8 cellular contexts compared by ENCODE assay signal in genomic region chr7:151085329-151085690, GRCh38. TPM values are rescaled to one million over a fixed set of nuclear protein-coding genes. Genes with fewer than 3 reads are reported as not detected.
DNase-seq lines count a peak whose midpoint lies in the region; ATAC-seq, FAIRE-seq and TF ChIP-seq lines count a peak whose summit lies in the region.

No MANE protein-coding gene starts in this region.

- ATAC-seq in CD8-positive, alpha-beta T cell, result no peak
- no peak for ATAC-seq in pancreas
- no peak for ATAC-seq in omental fat pad (ENCODE audit: low FRiP score)

- H3K4me1 ChIP-seq in CD8-positive, alpha-beta T cell (ENCODE audit: insufficient read depth, low read length), result peaks cover 60% of the 10 kb centered on the region
- H3K4me1 ChIP-seq in PC-9 (replicated peaks; ENCODE audit: insufficient read depth) (peaks cover 47% of the 10 kb centered on the region), endothelial cell of umbilical vein (ENCODE audit: control insufficient read depth, extremely low read depth, insufficient read depth, low read length) (peaks cover 56% of the 10 kb centered on the region), pancreas (peaks cover 23 to 43% (median 26%) of the 10 kb centered on the region in 3 donors)

- peak overlapping the region; percentile 96 for H3K4me2 ChIP-seq in PC-9
- H3K4me2 ChIP-seq in endothelial cell of umbilical vein (ENCODE audit: insufficient read depth, low read length), result peak overlapping the region; percentile 64

- H3K4me3 ChIP-seq in CD8-positive, alpha-beta T cell (ENCODE audit: low read depth, low read length), result no peak overlapping the region
- H3K4me3 ChIP-seq in PC-9, result peak overlapping the region; percentile 72; the same call in 1 of the 2 replicates
- H3K4me3 ChIP-seq in endothelial cell of umbilical vein (replicated peaks in 1 of 3; ENCODE audit: insufficient read depth in 1 of 3, low read depth in 1 of 3, low read length in 3 of 3), result no peak overlapping the region
- peak overlapping the region in 1 of 4 donors; percentile 46 for H3K4me3 ChIP-seq in pancreas

- H3K36me3 ChIP-seq in CD8-positive, alpha-beta T cell (ENCODE audit: insufficient read depth, low read length), result no peaks in the 10 kb centered on the region
- H3K36me3 ChIP-seq in PC-9 (ENCODE audit: low read depth) (no peaks in the 10 kb centered on the region), endothelial cell of umbilical vein (ENCODE audit: control insufficient read depth in 2 of 2, extremely low read depth in 1 of 2, insufficient read depth in 2 of 2, low read length in 2 of 2) (no peaks in the 10 kb centered on the region), pancreas (no peaks in the 10 kb centered on the region)

- WGBS in pancreas, 2 donors, result 18 to 31% methylated on average over 5 of the region's 5 CpGs

- dilution Hi-C loops in endothelial cell of umbilical vein (cut with MboI; ENCODE audit: extremely low pct_ligation_motif_present, low sequenced_read_pairs), result no loop called here

- peaks cover 46% of the 10 kb centered on the region for H3K4me1 Mint-ChIP-seq in CD8-positive, alpha-beta T cell (ENCODE audit: low read depth)

- no peaks in the 10 kb centered on the region for H3K27me3 ChIP-seq in CD8-positive, alpha-beta T cell (ENCODE audit: insufficient read depth, low read length)
- H3K27me3 ChIP-seq in PC-9 (ENCODE audit: insufficient read depth, low read depth) (no peaks in the 10 kb centered on the region), endothelial cell of umbilical vein (ENCODE audit: control insufficient read depth in 2 of 2, insufficient read depth in 2 of 2, low read length in 2 of 2) (no peaks in the 10 kb centered on the region), pancreas (no peaks in the 10 kb centered on the region)

- DNase-seq in CD8-positive, alpha-beta T cell, result no peak
- DNase-seq in PC-9 (no peak), endothelial cell of umbilical vein (ENCODE audit: low read depth, low spot score) (peak; percentile 19), pancreas (peak in 4 of 6 donors; percentile 21 to 61 (median 48)), omental fat pad (ENCODE audit: low spot score) (no peak), dermis blood vessel endothelial cell (no peak), GM13977 (ENCODE audit: low spot score) (no peak), GM19240 (ENCODE audit: insufficient read length, low spot score) (no peak)

- H3K36me3 Mint-ChIP-seq in CD8-positive, alpha-beta T cell, result peaks cover 6% of the 10 kb centered on the region

- FAIRE-seq in endothelial cell of umbilical vein (lab: Jason Lieb, UNC) (peak; percentile 4), pancreas (lab: Jason Lieb, UNC) (no peak)

- intact Hi-C loops in CD8-positive, alpha-beta T cell (cut with DNase I, micrococcal nuclease), result loop anchor here (10.0 kb wide), 3 partner anchors 111 to 1371 kb away; partner anchors contain the start of genes KCNH2 (in 1 of the 2) and ZNF467 (in 1 of the 2)
- intact Hi-C loops in PC-9 (cut with micrococcal nuclease; ENCODE audit: unreplicated experiment), result loop anchor here (10.0 kb wide), 1 partner anchor 111 kb away; the partner anchor contains the start of gene KCNH2
- intact Hi-C loops in endothelial cell of umbilical vein (cut with micrococcal nuclease), result no loop called here
- intact Hi-C loops in pancreas (cut with DNase I), result no loop called here

- no peak overlapping the region for H3K27ac ChIP-seq in CD8-positive, alpha-beta T cell (ENCODE audit: low read depth, low read length)
- H3K27ac ChIP-seq in PC-9, result no peak overlapping the region
- H3K27ac ChIP-seq in endothelial cell of umbilical vein (ENCODE audit: insufficient read depth, low read depth, low read length), result no peak overlapping the region
- H3K27ac ChIP-seq in pancreas, result peak overlapping the region; percentile 70 to 93 (median 80)

- H3K9me1 ChIP-seq in endothelial cell of umbilical vein (replicated peaks; ENCODE audit: control insufficient read depth, extremely low read depth, insufficient read depth, low read length), result no peaks in the 10 kb centered on the region

- TF ChIP-seq POLR2A in endothelial cell of umbilical vein (IDR thresholded peaks at IDR 0.05; ENCODE audit: low read depth, low read length), result no peak

- H3K79me2 ChIP-seq in PC-9 (ENCODE audit: low read depth) (peaks cover 54% of the 10 kb centered on the region), endothelial cell of umbilical vein (ENCODE audit: control insufficient read depth, insufficient read depth, low read length) (peaks cover 42% of the 10 kb centered on the region)

- no peaks in the 10 kb centered on the region for H3K9me3 Mint-ChIP-seq in CD8-positive, alpha-beta T cell

- in situ Hi-C loops in GM13977 (cut with MboI; ENCODE audit: low pct_unique_long_range_greater_than_20kb, low sequenced_read_pairs, unreplicated experiment), result no loop called here

- no peak for TF ChIP-seq CTCF in CD8-positive, alpha-beta T cell (IDR thresholded peaks at IDR 0.05)
- no peak for TF ChIP-seq CTCF in PC-9 (conservative IDR thresholded peaks at IDR 0.05)
- TF ChIP-seq CTCF in endothelial cell of umbilical vein (IDR thresholded peaks at IDR 0.05; ENCODE audit: extremely low read depth in 1 of 2, insufficient read depth in 1 of 2, low read depth in 1 of 2, low read length in 2 of 2), result no peak
- TF ChIP-seq CTCF in pancreas (IDR thresholded peaks at IDR 0.05), result no peak
- no peak for TF ChIP-seq CTCF in omental fat pad (IDR thresholded peaks at IDR 0.05)
- TF ChIP-seq CTCF in GM13977 (IDR thresholded peaks at IDR 0.05; ENCODE audit: extremely low read depth, insufficient read depth, missing control alignments), result no peak

- H2AFZ ChIP-seq in PC-9 (peak overlapping the region; percentile 91), endothelial cell of umbilical vein (ENCODE audit: low read depth, low read length) (no peak overlapping the region)

- CTCF ChIA-PET in CD8-positive, alpha-beta T cell (lab: Charles Lee), result interaction anchor here (0.9 to 2.8 kb wide), 5 partner anchors 13 to 159 kb away, joined by 3 to 11 read pairs (median 4); no protein-coding TSS in a partner anchor
- CTCF ChIA-PET in PC-9 (lab: Charles Lee) (interaction anchor here (0.6 to 0.7 kb wide), 3 partner anchors 23 to 513 kb away, joined by 3 read pairs; no protein-coding TSS in a partner anchor), endothelial cell of umbilical vein (lab: Charles Lee) (interaction anchor here (1.0 to 2.5 kb wide), 9 partner anchors 9 to 99 kb away, joined by 3 to 16 read pairs (median 4); partner anchors contain the start of gene ABCB8)

- H3K27me3 Mint-ChIP-seq in CD8-positive, alpha-beta T cell (ENCODE audit: low read depth), result peaks cover 21% of the 10 kb centered on the region

- H3F3A ChIP-seq in PC-9 (ENCODE audit: insufficient read depth, low read depth), result peaks cover 35% of the 10 kb centered on the region; the same call in 1 of the 2 replicates

- no TSS peak for BruUV-seq in PC-9 (replicated peaks; lab: Mats Ljungman, UMichigan)
- no TSS peak for BruUV-seq in endothelial cell of umbilical vein (replicated peaks; lab: Mats Ljungman, UMichigan)

- H3K9ac ChIP-seq in endothelial cell of umbilical vein (replicated peaks; ENCODE audit: extremely low read depth, insufficient read depth, low read length), result no peak overlapping the region

- peaks cover 25% of the 10 kb centered on the region for H4K20me1 ChIP-seq in PC-9 (ENCODE audit: insufficient read depth)
- no peaks in the 10 kb centered on the region for H4K20me1 ChIP-seq in endothelial cell of umbilical vein (replicated peaks; ENCODE audit: control insufficient read depth, extremely low read depth, insufficient read depth, low read length)

- H3K9me3 ChIP-seq in CD8-positive, alpha-beta T cell (ENCODE audit: low read length), result no peaks in the 10 kb centered on the region
- H3K9me3 ChIP-seq in PC-9 (ENCODE audit: insufficient read depth, low read depth), result no peaks in the 10 kb centered on the region
- H3K9me3 ChIP-seq in endothelial cell of umbilical vein (replicated peaks; ENCODE audit: control insufficient read depth, insufficient read depth, low read length), result no peaks in the 10 kb centered on the region
- H3K9me3 ChIP-seq in pancreas, result no peaks in the 10 kb centered on the region

- POLR2A ChIA-PET in CD8-positive, alpha-beta T cell (lab: Charles Lee), result interaction anchor here (0.9 kb wide), 1 partner anchor 10 kb away, joined by 3 read pairs; no protein-coding TSS in a partner anchor
- POLR2A ChIA-PET in PC-9 (lab: Charles Lee; ENCODE audit: unreplicated experiment), result interaction anchor here (0.6 to 0.7 kb wide), 3 partner anchors 9 to 52 kb away, joined by 3 to 8 read pairs (median 5); no protein-coding TSS in a partner anchor
- POLR2A ChIA-PET in endothelial cell of umbilical vein (lab: Charles Lee), result interaction anchor here (1.0 kb wide), 1 partner anchor 24 kb away, joined by 4 read pairs; no protein-coding TSS in a partner anchor

- peak overlapping the region; percentile 73 for H3K27ac Mint-ChIP-seq in CD8-positive, alpha-beta T cell

- H3K9me2 ChIP-seq in PC-9 (ENCODE audit: insufficient read depth), result no peaks in the 10 kb centered on the region

- peak overlapping the region; percentile 72 for H3K4me3 Mint-ChIP-seq in CD8-positive, alpha-beta T cell

RNA-seq across cellular contexts. Expression of gene AGAP3, which starts 1.0 kb away (rescaled TPM):
- 10 to 100 TPM; 35.0 to 36.6 TPM for total RNA-seq in CD8-positive, alpha-beta T cell
- total RNA-seq in PC-9 (2021) (103 TPM in 2 replicates), endothelial cell of umbilical vein (171 and 173 TPM in 2 replicates), pancreas (10 to 100 TPM; 41.5 to 81.0 (median 54.7) TPM), omental fat pad (10 to 100 TPM; 34.6 to 53.0 (median 47.9) TPM), dermis blood vessel endothelial cell (94.9 and 142 TPM in 2 replicates)
- polyA plus RNA-seq in endothelial cell of umbilical vein (174 and 240 TPM in 2 replicates), pancreas (10 to 100 TPM; 89.8 to 93.9 TPM)
- polyA plus RNA-seq in endothelial cell of umbilical vein (2011; cell fraction: cytosol; rRNA removed), result 115 and 124 TPM in 2 replicates
- polyA plus RNA-seq in endothelial cell of umbilical vein (2011; cell fraction: nucleus; rRNA removed), result 359 and 433 TPM in 2 replicates
- polyA plus RNA-seq in endothelial cell of umbilical vein (2012), result 83.5 and 83.8 TPM in 2 replicates
- 76.5 and 98.2 TPM in 2 replicates for polyA minus RNA-seq in endothelial cell of umbilical vein
- polyA minus RNA-seq in endothelial cell of umbilical vein (2011; cell fraction: cytosol; rRNA and poly(A)+ RNA removed), result 54.3 TPM
- polyA minus RNA-seq in endothelial cell of umbilical vein (2011; cell fraction: nucleus; rRNA and poly(A)+ RNA removed), result 98.8 and 152 TPM in 2 replicates

RNA-seq across cellular contexts. Expression of gene TMUB1, which starts 2.0 kb away (rescaled TPM):
- 10 to 100 TPM; 42.3 to 44.6 TPM for total RNA-seq in CD8-positive, alpha-beta T cell
- total RNA-seq in PC-9 (2021), result 87.8 and 99.3 TPM in 2 replicates
- 36.7 and 41.3 TPM in 2 replicates for total RNA-seq in endothelial cell of umbilical vein
- polyA plus RNA-seq in endothelial cell of umbilical vein, result 45.3 and 66.0 TPM in 2 replicates
- polyA plus RNA-seq in endothelial cell of umbilical vein (2011; cell fraction: cytosol; rRNA removed), result 22.1 and 32.3 TPM in 2 replicates
- 20.0 and 21.2 TPM in 2 replicates for polyA plus RNA-seq in endothelial cell of umbilical vein (2011; cell fraction: nucleus; rRNA removed)
- polyA plus RNA-seq in endothelial cell of umbilical vein (2012), result 19.6 and 25.4 TPM in 2 replicates
- polyA minus RNA-seq in endothelial cell of umbilical vein, result 6.5 and 13.0 TPM in 2 replicates
- polyA minus RNA-seq in endothelial cell of umbilical vein (2011; cell fraction: cytosol; rRNA and poly(A)+ RNA removed), result 17.2 TPM
- 5.0 and 9.3 TPM in 2 replicates for polyA minus RNA-seq in endothelial cell of umbilical vein (2011; cell fraction: nucleus; rRNA and poly(A)+ RNA removed)
- 10 to 100 TPM; 34.5 to 49.8 (median 39.3) TPM for total RNA-seq in pancreas
- 100 to 1,000 TPM in 1 of 2 donors, 10 to 100 TPM in 1; 52.8 to 103 TPM for polyA plus RNA-seq in pancreas
- total RNA-seq in omental fat pad, result 10 to 100 TPM; 23.5 to 38.5 (median 26.9) TPM
- 28.4 and 35.6 TPM in 2 replicates for total RNA-seq in dermis blood vessel endothelial cell

RNA-seq across cellular contexts. Expression of gene FASTK, which starts 4.7 kb away (rescaled TPM):
- 10 to 100 TPM; 56.3 to 62.9 TPM for total RNA-seq in CD8-positive, alpha-beta T cell
- total RNA-seq in PC-9 (2021) (104 and 126 TPM in 2 replicates), endothelial cell of umbilical vein (71.6 and 73.3 TPM in 2 replicates), pancreas (10 to 100 TPM; 23.5 to 51.1 (median 35.9) TPM), omental fat pad (10 to 100 TPM; 44.0 to 67.6 (median 51.6) TPM), dermis blood vessel endothelial cell (67.0 and 69.6 TPM in 2 replicates)
- polyA plus RNA-seq in endothelial cell of umbilical vein (113 and 137 TPM in 2 replicates), pancreas (100 to 1,000 TPM; 178 to 265 TPM)
- 55.7 and 77.7 TPM in 2 replicates for polyA plus RNA-seq in endothelial cell of umbilical vein (2011; cell fraction: cytosol; rRNA removed)
- polyA plus RNA-seq in endothelial cell of umbilical vein (2011; cell fraction: nucleus; rRNA removed), result 288 and 335 TPM in 2 replicates
- 31.6 and 43.3 TPM in 2 replicates for polyA plus RNA-seq in endothelial cell of umbilical vein (2012)
- polyA minus RNA-seq in endothelial cell of umbilical vein, result 35.7 and 52.0 TPM in 2 replicates
- 35.4 TPM for polyA minus RNA-seq in endothelial cell of umbilical vein (2011; cell fraction: cytosol; rRNA and poly(A)+ RNA removed)
- 58.6 and 76.5 TPM in 2 replicates for polyA minus RNA-seq in endothelial cell of umbilical vein (2011; cell fraction: nucleus; rRNA and poly(A)+ RNA removed)

RNA-seq across cellular contexts. Expression of gene SLC4A2, which starts 25.9 kb away (rescaled TPM):
- 10 to 100 TPM; 25.5 to 29.1 TPM for total RNA-seq in CD8-positive, alpha-beta T cell
- 199 and 245 TPM in 2 replicates for total RNA-seq in PC-9 (2021)
- 172 and 187 TPM in 2 replicates for total RNA-seq in endothelial cell of umbilical vein
- polyA plus RNA-seq in endothelial cell of umbilical vein, result 108 and 120 TPM in 2 replicates
- 61.7 and 85.5 TPM in 2 replicates for polyA plus RNA-seq in endothelial cell of umbilical vein (2011; cell fraction: cytosol; rRNA removed)
- 212 and 275 TPM in 2 replicates for polyA plus RNA-seq in endothelial cell of umbilical vein (2011; cell fraction: nucleus; rRNA removed)
- polyA plus RNA-seq in endothelial cell of umbilical vein (2012), result 88.3 and 96.7 TPM in 2 replicates
- 80.3 and 101 TPM in 2 replicates for polyA minus RNA-seq in endothelial cell of umbilical vein
- polyA minus RNA-seq in endothelial cell of umbilical vein (2011; cell fraction: cytosol; rRNA and poly(A)+ RNA removed), result 86.0 TPM
- 66.8 and 91.7 TPM in 2 replicates for polyA minus RNA-seq in endothelial cell of umbilical vein (2011; cell fraction: nucleus; rRNA and poly(A)+ RNA removed)
- total RNA-seq in pancreas, result 100 to 1,000 TPM in 1 of 6 donors, 10 to 100 TPM in 5; 69.2 to 117 (median 85.5) TPM
- polyA plus RNA-seq in pancreas, result 100 to 1,000 TPM; 188 to 211 TPM
- 100 to 1,000 TPM; 115 to 126 (median 118) TPM for total RNA-seq in omental fat pad
- total RNA-seq in dermis blood vessel endothelial cell, result 93.6 and 113 TPM in 2 replicates

RNA-seq across cellular contexts. Expression of gene CDK5, which starts 27.6 kb away (rescaled TPM):
- total RNA-seq in CD8-positive, alpha-beta T cell, result 1 to 10 TPM; 1.9 to 2.7 TPM
- total RNA-seq in PC-9 (2021) (45.7 and 58.4 TPM in 2 replicates), endothelial cell of umbilical vein (16.5 and 17.7 TPM in 2 replicates), pancreas (1 to 10 TPM; 3.7 to 7.0 (median 4.8) TPM), omental fat pad (10 to 100 TPM in 1 of 4 donors, 1 to 10 TPM in 3; 6.1 to 10.4 (median 7.9) TPM), dermis blood vessel endothelial cell (14.1 and 17.6 TPM in 2 replicates)
- polyA plus RNA-seq in endothelial cell of umbilical vein (38.2 and 38.3 TPM in 2 replicates), pancreas (1 to 10 TPM; 4.6 to 7.8 TPM)
- 29.4 and 30.9 TPM in 2 replicates for polyA plus RNA-seq in endothelial cell of umbilical vein (2011; cell fraction: cytosol; rRNA removed)
- 14.6 and 17.3 TPM in 2 replicates for polyA plus RNA-seq in endothelial cell of umbilical vein (2011; cell fraction: nucleus; rRNA removed)
- 18.6 and 21.8 TPM in 2 replicates for polyA plus RNA-seq in endothelial cell of umbilical vein (2012)
- polyA minus RNA-seq in endothelial cell of umbilical vein, result 20.5 and 26.6 TPM in 2 replicates
- polyA minus RNA-seq in endothelial cell of umbilical vein (2011; cell fraction: cytosol; rRNA and poly(A)+ RNA removed), result 22.8 TPM
- polyA minus RNA-seq in endothelial cell of umbilical vein (2011; cell fraction: nucleus; rRNA and poly(A)+ RNA removed), result 4.3 and 5.0 TPM in 2 replicates

Comparison
In these comparisons a context has a peak if more than half of its experiments do, and no peak if none do; other contexts are left out.
1. DNase-seq: peak in endothelial cell of umbilical vein (single experiment) and pancreas (4 of 6); none in CD8-positive, alpha-beta T cell (0 of 7), PC-9 (0 of 2), omental fat pad (single experiment), dermis blood vessel endothelial cell (single experiment), GM13977 (single experiment) and GM19240 (single experiment).
2. H3K27ac ChIP-seq: peak in pancreas (4 of 4); none in CD8-positive, alpha-beta T cell (single experiment), PC-9 (single experiment) and endothelial cell of umbilical vein (single experiment).
3. intact Hi-C loops: an anchor here in CD8-positive, alpha-beta T cell (10.0 kb wide) and PC-9 (10.0 kb wide); none called in endothelial cell of umbilical vein and pancreas.